ENCODE assay signal across 9 cellular contexts in the genomic region with DNA sequence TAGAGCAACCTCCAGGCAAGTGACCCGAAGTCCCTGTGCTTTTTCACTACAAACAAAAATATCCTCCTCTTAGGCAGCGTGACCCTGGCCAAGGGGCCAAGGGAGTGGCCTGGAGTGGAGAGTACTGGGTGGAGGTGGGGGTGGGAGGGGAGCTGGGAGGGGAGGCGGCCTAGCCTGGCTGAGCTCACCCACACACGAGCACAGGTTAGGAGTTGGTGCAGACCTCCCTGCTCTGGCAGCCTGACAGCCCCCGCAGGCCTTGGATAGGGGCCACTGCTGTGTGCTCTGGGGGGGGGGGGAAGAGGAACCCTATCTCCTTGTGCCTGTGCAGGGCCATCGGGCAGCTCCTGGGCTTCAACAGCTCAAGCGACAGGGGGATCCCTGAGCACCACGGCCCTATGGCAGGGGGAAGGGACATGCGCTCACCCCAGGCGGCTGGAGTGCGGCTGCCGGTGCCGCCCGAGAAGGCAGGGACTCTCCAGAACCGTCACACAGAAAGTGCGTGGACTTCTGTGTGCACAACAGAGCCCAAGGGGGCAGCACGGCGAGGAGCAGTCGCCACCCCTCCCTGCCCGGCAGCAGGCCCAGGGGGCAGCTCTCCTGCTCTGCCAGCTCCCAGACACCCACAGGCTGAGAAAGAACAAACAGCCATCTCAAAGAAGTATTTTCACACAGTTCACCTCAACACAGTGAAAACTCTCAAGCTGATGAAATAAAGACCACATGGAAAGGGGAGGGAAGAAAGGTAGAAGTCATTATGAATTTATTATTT. TPM values are rescaled to one million over a fixed set of nuclear protein-coding genes. Genes with fewer than 3 reads are reported as not detected.
DNase-seq lines count a peak whose midpoint lies in the region; ATAC-seq, FAIRE-seq and TF ChIP-seq lines count a peak whose summit lies in the region.
"Had no signal": no experiment of that assay in that cellular context is flagged by ENCODE, and none has a peak within 500 bp of the region (broad histone marks: within the 10 kb centered on the region; RNA-seq: fewer than 3 reads in every experiment).

No MANE protein-coding gene starts in this region.

- DNase-seq in A549 (ENCODE audit: low read depth in 1 of 2, low spot score in 1 of 2) = no peak
- peak in 73 of 76 experiments; percentile 43 to 94 (median 83) for DNase-seq in HUDEP-2 (lab: John Stamatoyannopoulos, UW; ENCODE audit: unreplicated experiment in 76 of 76)
- DNase-seq in natural killer cell = peak; percentile 27
- no peak for DNase-seq in NCI-H1417 (lab: John Stamatoyannopoulos, UW)
- DNase-seq in NCI-H1436 treated with DMSO at 0.1 percent for 48 hours (lab: John Stamatoyannopoulos, UW) = no peak
- no peak for DNase-seq in WTC11 (ENCODE audit: low spot score)
- no peak for DNase-seq in medulla oblongata (ENCODE audit: extremely low spot score)
- DNase-seq: naive B cell had no signal

- H3K36me3 Mint-ChIP-seq in natural killer cell (peaks cover 14% of the 10 kb centered on the region), WTC11 (peaks cover 44% of the 10 kb centered on the region)

- H3K4me1 Mint-ChIP-seq in natural killer cell = peaks cover 59 to 81% of the 10 kb centered on the region in 2 donors
- H3K4me1 Mint-ChIP-seq in WTC11 = peaks cover 4% of the 10 kb centered on the region; the same call in 1 of the 2 replicates

- H3K4me3 ChIP-seq in A549 = peak overlapping the region; percentile 12; the same call in 1 of the 3 replicates

- CTCF ChIA-PET in A549 (lab: Yijun Ruan, JAX) = interaction anchor here (1.0 to 17.6 kb wide), 22 partner anchors 9 to 212 kb away, joined by 3 to 289 read pairs (median 6); partner anchors contain the start of genes SECTM1 and SLC16A3
- CTCF ChIA-PET in WTC11 (lab: Charles Lee) = interaction anchor here (0.6 to 1.2 kb wide), 2 partner anchors 10 to 204 kb away, joined by 3 read pairs; partner anchors contain the start of gene DCXR

- no peaks in the 10 kb centered on the region for H3K9me3 Mint-ChIP-seq in natural killer cell
- no peaks in the 10 kb centered on the region for H3K9me3 Mint-ChIP-seq in WTC11

- H3K9me3 ChIP-seq in A549 = no peaks in the 10 kb centered on the region

- intact Hi-C loops in natural killer cell (cut with micrococcal nuclease) = loop anchor here (10.0 kb wide), 1 partner anchor 173 kb away; the partner anchor contains the start of genes HEXD and OGFOD3

- no peak for TF ChIP-seq EP300 in A549 (IDR thresholded peaks at IDR 0.05)

- POLR2A ChIA-PET in A549 (lab: Yijun Ruan, JAX) = interaction anchor here (0.7 to 3.2 kb wide), 7 partner anchors 11 to 57 kb away, joined by 3 to 24 read pairs (median 3); partner anchors contain the start of gene CSNK1D
- POLR2A ChIA-PET in WTC11 (lab: Charles Lee) = interaction anchor here (0.5 to 1.3 kb wide), 3 partner anchors 11 to 404 kb away, joined by 3 to 4 read pairs (median 3); partner anchors contain the start of gene SLC16A3

- WGBS in A549 (ENCODE audit: missing lambda C conversion rate) = 43% methylated on average over 20 of the region's 20 CpGs

- peak overlapping the region; percentile 84 to 87 for H3K27ac Mint-ChIP-seq in natural killer cell
- H3K27ac Mint-ChIP-seq in WTC11 = no peak overlapping the region

- ATAC-seq in A549 (peak; percentile 7 to 25), natural killer cell (peak in 2 of 3 donors; percentile 0), WTC11 (no peak)

- no peak for TF ChIP-seq POLR2A in A549 (IDR thresholded peaks at IDR 0.05; ENCODE audit: low read length)

- H3K4me3 Mint-ChIP-seq in natural killer cell (no peak overlapping the region), WTC11 (no peak overlapping the region)

- no peak for TF ChIP-seq RAD21 in A549 (conservative IDR thresholded peaks at IDR 0.05 in 1 of 2, IDR thresholded peaks at IDR 0.05 in 1 of 2)

- no peak for FAIRE-seq in A549 (lab: Jason Lieb, UNC)

- TF ChIP-seq CTCF in A549 (IDR thresholded peaks at IDR 0.05) (no peak), natural killer cell (IDR thresholded peaks at IDR 0.05) (no peak), WTC11 (IDR thresholded peaks at IDR 0.05) (no peak)

- H3K27me3 Mint-ChIP-seq in natural killer cell (ENCODE audit: low read depth in 2 of 2) (no peaks in the 10 kb centered on the region), WTC11 (ENCODE audit: low read depth) (no peaks in the 10 kb centered on the region)
- H3K27me3 Mint-ChIP-seq: naive B cell had no signal

- peak overlapping the region; percentile 42 for H3K4me2 ChIP-seq in A549

- H3K27ac ChIP-seq in A549 (peak overlapping the region; percentile 76 to 84), cingulate gyrus (ENCODE audit: low read depth, low read length) (peak overlapping the region; percentile 60)

- H3K4me1 ChIP-seq in A549 = peaks cover 84% of the 10 kb centered on the region

TF ChIP-seq in A549, 52 proteins besides CTCF, POLR2A, EP300 and RAD21 (continues in another document):
- TF ChIP-seq MAFK (IDR thresholded peaks at IDR 0.05; ENCODE audit: partially characterized antibody) (no peak), CEBPB (IDR thresholded peaks at IDR 0.05) (no peak), EHF (CRISPR knock-in tag; IDR thresholded peaks at IDR 0.05) (no peak), HOXB5 (CRISPR knock-in tag; IDR thresholded peaks at IDR 0.05) (0 out of 2 replicates have a peak, but pooled peaks have one; percentile 29), BCL3 (IDR thresholded peaks at IDR 0.05) (no peak), JUN (IDR thresholded peaks at IDR 0.05) (peak; percentile 23 to 27; a peak in 2 of 5 replicates)

TF ChIP-seq in WTC11, 78 proteins besides CTCF, POLR2A, EP300 and RAD21:
- TF ChIP-seq ELF4 (CRISPR knock-in tag; IDR thresholded peaks at IDR 0.05; ENCODE audit: low read depth) (no peak), TEAD1 (CRISPR knock-in tag; IDR thresholded peaks at IDR 0.05) (no peak), ZNF396 (CRISPR knock-in tag; IDR thresholded peaks at IDR 0.05; ENCODE audit: borderline replicate concordance) (no peak), E2F1 (CRISPR knock-in tag; IDR thresholded peaks at IDR 0.05) (no peak)
- TF ChIP-seq, protein P1, sequence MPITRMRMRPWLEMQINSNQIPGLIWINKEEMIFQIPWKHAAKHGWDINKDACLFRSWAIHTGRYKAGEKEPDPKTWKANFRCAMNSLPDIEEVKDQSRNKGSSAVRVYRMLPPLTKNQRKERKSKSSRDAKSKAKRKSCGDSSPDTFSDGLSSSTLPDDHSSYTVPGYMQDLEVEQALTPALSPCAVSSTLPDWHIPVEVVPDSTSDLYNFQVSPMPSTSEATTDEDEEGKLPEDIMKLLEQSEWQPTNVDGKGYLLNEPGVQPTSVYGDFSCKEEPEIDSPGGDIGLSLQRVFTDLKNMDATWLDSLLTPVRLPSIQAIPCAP (CRISPR knock-in tag; IDR thresholded peaks at IDR 0.05) = no peak

RNA-seq across cellular contexts. Expression of gene SLC16A3, which starts 13.3 kb away (rescaled TPM):
- polyA plus RNA-seq in A549 (2011; rRNA removed) (28.6 and 40.0 TPM in 2 replicates), A549 (2017; fragmentation: RNase III; extraction: RNeasy Plus Mini Kit Qiagen cat#74134 plus additional on column Dnase treatment) (77.9 to 97.7 TPM (median 90.9 TPM) in 3 replicates)
- 53.6 and 113 TPM in 2 replicates for polyA plus RNA-seq in A549 (2012; cell fraction: cytosol; rRNA removed)
- 108 and 156 TPM in 2 replicates for polyA plus RNA-seq in A549 (2012; cell fraction: nucleus; rRNA removed)
- polyA minus RNA-seq in A549 (2011; rRNA and poly(A)+ RNA removed) = 31.5 TPM in 2 replicates
- total RNA-seq in natural killer cell (100 to 1,000 TPM; 172 to 365 (median 296) TPM), WTC11 (2021) (28.7 to 65.3 TPM (median 58.5 TPM) in 3 replicates)

RNA-seq across cellular contexts. Expression of gene CCDC57, which starts 29.5 kb away (rescaled TPM):
- polyA plus RNA-seq in A549 (2011; rRNA removed) = 16.6 and 18.5 TPM in 2 replicates
- 24.3 and 29.0 TPM in 2 replicates for polyA plus RNA-seq in A549 (2012; cell fraction: cytosol; rRNA removed)
- 200 and 241 TPM in 2 replicates for polyA plus RNA-seq in A549 (2012; cell fraction: nucleus; rRNA removed)
- 18.2 to 22.1 TPM (median 18.9 TPM) in 3 replicates for polyA plus RNA-seq in A549 (2017; fragmentation: RNase III; extraction: RNeasy Plus Mini Kit Qiagen cat#74134 plus additional on column Dnase treatment)
- 22.3 and 26.3 TPM in 2 replicates for polyA minus RNA-seq in A549 (2011; rRNA and poly(A)+ RNA removed)
- total RNA-seq in natural killer cell = 10 to 100 TPM; 69.7 to 79.2 (median 75.1) TPM
- total RNA-seq in WTC11 (2021) = 15.1 to 20.0 TPM (median 16.9 TPM) in 3 replicates

RNA-seq across cellular contexts. Expression of gene CSNK1D, which starts 31.4 kb away (rescaled TPM):
- polyA plus RNA-seq in A549 (2011; rRNA removed) = 130 and 139 TPM in 2 replicates
- polyA plus RNA-seq in A549 (2012; cell fraction: cytosol; rRNA removed) = 182 and 192 TPM in 2 replicates
- polyA plus RNA-seq in A549 (2012; cell fraction: nucleus; rRNA removed) = 734 and 786 TPM in 2 replicates
- polyA plus RNA-seq in A549 (2017; fragmentation: RNase III; extraction: RNeasy Plus Mini Kit Qiagen cat#74134 plus additional on column Dnase treatment) = 151 to 173 TPM (median 163 TPM) in 3 replicates
- polyA minus RNA-seq in A549 (2011; rRNA and poly(A)+ RNA removed) = 105 and 128 TPM in 2 replicates
- total RNA-seq in natural killer cell = 100 to 1,000 TPM; 423 to 475 (median 468) TPM
- total RNA-seq in WTC11 (2021) = 101 to 111 TPM (median 107 TPM) in 3 replicates

Comparison
In these comparisons a context has a peak if more than half of its experiments do, and no peak if none do; other contexts are left out.
1. DNase-seq: peak in HUDEP-2 (73 of 76) and natural killer cell (single experiment); none in A549 (0 of 2), NCI-H1417 (0 of 3), NCI-H1436 treated with DMSO at 0.1 percent for 48 hours (single experiment), WTC11 (single experiment) and medulla oblongata (single experiment).
2. Of the 8 proteins assayed by ChIP-seq in both WTC11 and A549: peak only in WTC11: none; only in A549: JUN; in both: none; in neither: 7.